ENCODE assay signal across 8 cellular contexts in genomic region chr19:18415177-18415867, GRCh38. TPM values are rescaled to one million over a fixed set of nuclear protein-coding genes. Genes with fewer than 3 reads are reported as not detected.
A peak's percentile ranks its signal among the peaks of the same experiment; 100 is the strongest.
DNase-seq lines count a peak whose midpoint lies in the region; ATAC-seq and TF ChIP-seq lines count a peak whose summit lies in the region.

No MANE protein-coding gene starts in this region.

- no peak overlapping the region for H2AFZ ChIP-seq in PC-9

- peaks cover 48% of the 10 kb centered on the region for H3K4me1 ChIP-seq in PC-9 (replicated peaks; ENCODE audit: insufficient read depth)
- peaks cover 13 to 54% of the 10 kb centered on the region in 2 donors for H3K4me1 ChIP-seq in muscle layer of duodenum (ENCODE audit: control insufficient read depth in 1 of 2, insufficient read depth in 2 of 2, low read length in 2 of 2)

- CTCF ChIA-PET in PC-9 (lab: Charles Lee): interaction anchor here (0.6 to 1.0 kb wide), 3 partner anchors 24 to 87 kb away, joined by 3 to 5 read pairs (median 3); no protein-coding TSS in a partner anchor

- H3K27me3 ChIP-seq in PC-9 (ENCODE audit: insufficient read depth, low read depth) (no peaks in the 10 kb centered on the region), muscle layer of duodenum (ENCODE audit: low read depth, low read length) (peaks cover 6% of the 10 kb centered on the region)

- no peaks in the 10 kb centered on the region for H3K9me2 ChIP-seq in PC-9 (ENCODE audit: insufficient read depth)

- TF ChIP-seq CTCF in PC-9 (conservative IDR thresholded peaks at IDR 0.05): no peak

- H3K36me3 ChIP-seq in PC-9 (ENCODE audit: low read depth) (no peaks in the 10 kb centered on the region), muscle layer of duodenum (ENCODE audit: control insufficient read depth in 1 of 2, insufficient read depth in 2 of 2, low read length in 2 of 2) (no peaks in the 10 kb centered on the region)

- peaks cover 2% of the 10 kb centered on the region; the same call in 1 of the 2 replicates for H4K20me1 ChIP-seq in PC-9 (ENCODE audit: insufficient read depth)

- H3K79me2 ChIP-seq in PC-9 (ENCODE audit: low read depth): peaks cover 6% of the 10 kb centered on the region

- peak; percentile 57 for DNase-seq in GM04504 (ENCODE audit: low read depth)
- DNase-seq in PC-9: no peak
- peak; percentile 85 for DNase-seq in dermis blood vessel endothelial cell
- DNase-seq in stimulated activated CD4-positive, alpha-beta T cell treated with anti-CD3 and anti-CD28 coated beads, Interleukin-1b, Interleukin-23, amount 100 ng/mL, for 48 hours: no peak
- DNase-seq in NCI-H187 treated with DMSO at 0.1 percent for 48 hours (lab: John Stamatoyannopoulos, UW): no peak
- DNase-seq in NCI-H510A (lab: John Stamatoyannopoulos, UW): no peak

- POLR2A ChIA-PET in PC-9 (lab: Charles Lee; ENCODE audit: unreplicated experiment): interaction anchor here (0.6 kb wide), 1 partner anchor 223 kb away, joined by 3 read pairs; no protein-coding TSS in a partner anchor

- no peak for ATAC-seq in GM18907 (IDR thresholded peaks at IDR 0.05; ENCODE audit: unreplicated experiment)

- peak overlapping the region; percentile 98 for H3K4me2 ChIP-seq in PC-9

- H3K4me3 ChIP-seq in PC-9 (no peak overlapping the region), muscle layer of duodenum (ENCODE audit: low read depth in 1 of 2, low read length in 2 of 2) (peak overlapping the region; percentile 37 to 72)

- intact Hi-C loops in PC-9 (cut with micrococcal nuclease; ENCODE audit: unreplicated experiment): loop anchor here (5.0 to 10.0 kb wide), 2 partner anchors 161 to 408 kb away; partner anchors contain the start of gene ARRDC2

- H3K27ac ChIP-seq in PC-9 (no peak overlapping the region), muscle layer of duodenum (ENCODE audit: low read length) (peak overlapping the region; percentile 72)

- peaks cover 52% of the 10 kb centered on the region for H3F3A ChIP-seq in PC-9 (ENCODE audit: insufficient read depth, low read depth)

- no TSS peak for BruUV-seq in PC-9 (replicated peaks; lab: Mats Ljungman, UMichigan)

- H3K9me3 ChIP-seq in PC-9 (ENCODE audit: insufficient read depth, low read depth) (no peaks in the 10 kb centered on the region), muscle layer of duodenum (ENCODE audit: control insufficient read depth in 1 of 2, low read length in 2 of 2) (no peaks in the 10 kb centered on the region)

RNA-seq across cellular contexts. Expression of gene SSBP4, which starts 3.9 kb away (rescaled TPM):
- total RNA-seq in PC-9 (2021): 56.6 and 65.2 TPM in 2 replicates
- total RNA-seq in dermis blood vessel endothelial cell: 88.8 and 96.7 TPM in 2 replicates

RNA-seq across cellular contexts. Expression of gene LRRC25, which starts 17.9 kb away (rescaled TPM):
- not detected in 2 replicates for total RNA-seq in PC-9 (2021)
- total RNA-seq in dermis blood vessel endothelial cell: not detected in 2 replicates

RNA-seq across cellular contexts. Expression of gene ISYNA1, which starts 22.6 kb away (rescaled TPM):
- total RNA-seq in PC-9 (2021) (129 and 142 TPM in 2 replicates), dermis blood vessel endothelial cell (35.4 and 69.7 TPM in 2 replicates)

RNA-seq across cellular contexts. Expression of gene GDF15, which starts 29.4 kb away (rescaled TPM):
- total RNA-seq in PC-9 (2021): 15.1 and 17.2 TPM in 2 replicates
- 106 and 152 TPM in 2 replicates for total RNA-seq in dermis blood vessel endothelial cell

Comparison
In these comparisons a context has a peak if more than half of its experiments do, and no peak if none do; other contexts are left out.
1. DNase-seq: peak in GM04504 (single experiment) and dermis blood vessel endothelial cell (single experiment); none in PC-9 (0 of 2), stimulated activated CD4-positive, alpha-beta T cell treated with anti-CD3 and anti-CD28 coated beads, Interleukin-1b, Interleukin-23, amount 100 ng/mL, for 48 hours (single experiment), NCI-H187 treated with DMSO at 0.1 percent for 48 hours (single experiment) and NCI-H510A (single experiment).